Comparison of ENCODE assay signal across 8 cellular contexts in the genomic region with DNA sequence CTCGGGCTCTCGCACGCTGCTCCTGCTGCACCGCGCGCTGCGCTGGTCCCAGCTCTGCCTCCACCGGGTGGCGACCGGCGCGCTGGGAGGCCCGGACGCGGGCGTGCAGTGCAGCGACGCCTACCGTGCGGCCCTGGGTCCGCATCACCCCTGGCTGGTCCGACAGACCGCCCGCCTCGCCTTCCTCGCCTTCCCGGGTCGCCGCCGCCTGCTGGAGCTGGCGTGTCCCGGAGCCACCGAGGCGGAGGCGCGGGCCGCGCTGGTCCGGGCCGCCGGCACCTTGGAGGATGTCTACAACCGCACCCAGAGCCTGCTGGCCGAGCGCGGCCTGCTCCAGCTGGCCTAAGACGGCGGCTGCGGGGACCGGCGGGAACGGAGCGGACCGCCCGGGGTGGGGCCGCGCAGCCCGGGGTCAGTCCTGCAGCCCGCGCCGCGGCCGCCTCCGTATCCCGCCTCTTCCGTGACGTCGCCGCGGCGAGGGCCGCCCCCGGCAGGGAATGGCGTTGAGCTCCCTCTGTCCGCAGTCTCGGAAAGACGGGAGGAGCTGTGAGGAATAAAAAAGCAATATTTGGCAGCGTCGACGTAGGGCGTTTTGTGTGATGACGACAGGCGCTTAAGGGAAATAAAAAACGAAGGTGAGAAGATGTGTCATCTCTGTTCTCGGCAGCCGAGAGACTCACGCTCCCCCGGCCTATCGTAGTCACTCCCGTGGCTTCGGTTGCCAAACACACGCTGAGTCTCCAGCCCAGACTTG. TPM values are rescaled to one million over a fixed set of nuclear protein-coding genes. Genes with fewer than 3 reads are reported as not detected.
A peak's percentile ranks its signal among the peaks of the same experiment; 100 is the strongest.
DNase-seq lines count a peak whose midpoint lies in the region; ATAC-seq, FAIRE-seq and TF ChIP-seq lines count a peak whose summit lies in the region.

No MANE protein-coding gene starts in this region.

- ATAC-seq in HCT116: peak; percentile 90

- H3K4me3 ChIP-seq in HCT116 (replicated peaks in 1 of 2; ENCODE audit: low read depth in 1 of 2, low read length in 2 of 2) (peak overlapping the region; percentile 61 to 66), right atrium auricular region (peak overlapping the region; percentile 60 to 64)

- H3K9me2 ChIP-seq in HCT116 (ENCODE audit: insufficient read depth): no peaks in the 10 kb centered on the region

- POLR2A ChIA-PET in GM10248 (lab: Yijun Ruan, JAX) (interaction anchor here (1.3 to 1.5 kb wide), 2 partner anchors 17 to 233 kb away, joined by 3 to 4 read pairs; partner anchors contain the start of gene PLD2), HCT116 (lab: Charles Lee) (interaction anchor here (0.7 to 1.3 kb wide), 4 partner anchors 17 to 178 kb away, joined by 3 to 5 read pairs (median 3); partner anchors contain the start of genes PLD2 and SPAG7)

- H3K4me2 ChIP-seq in HCT116 (ENCODE audit: low read length): peak overlapping the region; percentile 92

- peaks cover 25 to 36% of the 10 kb centered on the region in 2 experiments for H3K4me1 ChIP-seq in HCT116 (ENCODE audit: control insufficient read depth in 1 of 2, insufficient read depth in 2 of 2, low read length in 2 of 2)
- peaks cover 0 to 42% of the 10 kb centered on the region in 2 donors for H3K4me1 ChIP-seq in right atrium auricular region

- TF ChIP-seq RAD21 in HCT116 (IDR thresholded peaks at IDR 0.05; ENCODE audit: low read depth): peak; percentile 51

- BruUV-seq in HCT116 (replicated peaks; lab: Mats Ljungman, UMichigan): no TSS peak

- no peak for FAIRE-seq in urothelium cell line (lab: Jason Lieb, UNC)

- DNase-seq in GM10248 (ENCODE audit: extremely low spot score) (peak; percentile 93), HCT116 (ENCODE audit: low read depth, low spot score) (peak; percentile 88), MV-4-11 (lab: John Stamatoyannopoulos, UW) (peak; percentile 66), T-helper 1 cell (peak; percentile 54 to 88 (median 68)), amniotic stem cell (lab: John Stamatoyannopoulos, UW) (peak; percentile 80), right atrium auricular region (ENCODE audit: low spot score) (peak; percentile 91), pulmonary artery endothelial cell (ENCODE audit: low read depth, low spot score) (peak; percentile 48), urothelium cell line (ENCODE audit: low spot score) (peak; percentile 88)

- RAD21 ChIA-PET in HCT116 (lab: Charles Lee; ENCODE audit: low non-redundant PET in 1 of 2, low total read pairs in 2 of 2, uncharacterized antibody in 2 of 2, unreplicated experiment in 2 of 2): interaction anchor here (0.6 to 1.5 kb wide), 3 partner anchors 59 to 80 kb away, joined by 3 to 6 read pairs (median 4); partner anchors contain the start of genes ARRB2 (in 1 of the 2) and MED11 (in 1 of the 2)

- H3K9me3 ChIP-seq in HCT116 (ENCODE audit: control insufficient read depth in 1 of 2, insufficient read depth in 1 of 2, low read depth in 1 of 2, low read length in 2 of 2): no peaks in the 10 kb centered on the region
- no peaks in the 10 kb centered on the region for H3K9me3 ChIP-seq in right atrium auricular region

- H4K20me1 ChIP-seq in HCT116 (ENCODE audit: insufficient read depth): no peaks in the 10 kb centered on the region

- peak; percentile 68 for TF ChIP-seq CTCF in GM10248 (IDR thresholded peaks at IDR 0.05; ENCODE audit: control extremely low read depth, extremely low read depth, low read depth, missing control alignments)
- peak; percentile 50 to 92 (median 74); a peak in 5 of 6 replicates for TF ChIP-seq CTCF in HCT116 (IDR thresholded peaks at IDR 0.05 in 2 of 3, conservative IDR thresholded peaks at IDR 0.05 in 1 of 3; ENCODE audit: borderline replicate concordance in 1 of 3, insufficient read depth in 1 of 3, low read depth in 2 of 3, low read length in 2 of 3)
- peak; percentile 43 to 90 for TF ChIP-seq CTCF in right atrium auricular region (IDR thresholded peaks at IDR 0.05)

- intact Hi-C loops in HCT116 (cut with micrococcal nuclease): loop anchor here (2.0 kb wide), 1 partner anchor 59 kb away; the partner anchor contains the start of gene MED11

- peak overlapping the region; percentile 81 for H2AFZ ChIP-seq in HCT116 (ENCODE audit: low read depth, low read length, poor library complexity, severe bottlenecking)

- no peaks in the 10 kb centered on the region for H3K27me3 ChIP-seq in HCT116 (ENCODE audit: insufficient read depth, low read length)
- H3K27me3 ChIP-seq in right atrium auricular region: no peaks in the 10 kb centered on the region

- H3K27ac ChIP-seq in HCT116 (ENCODE audit: low read depth, low read length): peak overlapping the region; percentile 98
- H3K27ac ChIP-seq in right atrium auricular region: peak overlapping the region; percentile 90 to 95

- H3K36me3 ChIP-seq in HCT116 (ENCODE audit: control insufficient read depth in 1 of 2, insufficient read depth in 2 of 2, low read length in 2 of 2) (no peaks in the 10 kb centered on the region), right atrium auricular region (no peaks in the 10 kb centered on the region)

- CTCF ChIA-PET in GM10248 (lab: Yijun Ruan, JAX): interaction anchor here (0.6 to 2.5 kb wide), 36 partner anchors 10 to 223 kb away, joined by 3 to 21 read pairs (median 6); partner anchors contain the start of genes ARRB2, C17orf107, C17orf114 and CHRNE
- CTCF ChIA-PET in HCT116 (lab: Charles Lee): interaction anchor here (0.7 to 3.6 kb wide), 17 partner anchors 11 to 223 kb away, joined by 3 to 19 read pairs (median 4); partner anchors contain the start of genes ARRB2, CHRNE, MED11 and PLD2

- H3K9ac ChIP-seq in HCT116 (ENCODE audit: low read length): peak overlapping the region; percentile 79

- peaks cover 8% of the 10 kb centered on the region; the same call in 1 of the 2 replicates for H3K79me2 ChIP-seq in HCT116 (ENCODE audit: insufficient read depth, low read length)

- peak; percentile 77 for TF ChIP-seq POLR2A in HCT116 (IDR thresholded peaks at IDR 0.05; ENCODE audit: borderline replicate concordance, extremely low read depth, insufficient read depth, insufficient read length)

TF ChIP-seq in HCT116, 20 proteins besides CTCF, POLR2A, EP300 and RAD21 (continues in another document):
- TF ChIP-seq POLR2AphosphoS5 (IDR thresholded peaks at IDR 0.05; ENCODE audit: low read depth, low read length) (peak; percentile 56), REST (IDR thresholded peaks at IDR 0.05; ENCODE audit: low read depth) (no peak), EZH2phosphoT487 (IDR thresholded peaks at IDR 0.05; ENCODE audit: borderline replicate concordance) (no peak), CBX3 (IDR thresholded peaks at IDR 0.05; ENCODE audit: low read depth) (peak; percentile 69), EZH2 (IDR thresholded peaks at IDR 0.05) (no peak), YY1 (IDR thresholded peaks at IDR 0.05; ENCODE audit: extremely low read depth, insufficient replicate concordance, low read depth, low read length) (peak; percentile 78), SP1 (IDR thresholded peaks at IDR 0.05; ENCODE audit: low read depth) (no peak; the same call in 1 of the 2 replicates), TCF7L2 (IDR thresholded peaks at IDR 0.05; ENCODE audit: borderline replicate concordance, extremely low read depth, insufficient read depth, insufficient read length) (peak; percentile 14), ELF1 (IDR thresholded peaks at IDR 0.05; ENCODE audit: borderline replicate concordance, low read depth) (no peak), FOSL1 (IDR thresholded peaks at IDR 0.05; ENCODE audit: low read depth) (no peak), ZNF274 (IDR thresholded peaks at IDR 0.05; ENCODE audit: low read depth, low read length) (no peak), ZFX (IDR thresholded peaks at IDR 0.05) (peak; percentile 97), EGR1 (IDR thresholded peaks at IDR 0.05; ENCODE audit: low read depth) (no peak)
- TF ChIP-seq, protein P1, sequence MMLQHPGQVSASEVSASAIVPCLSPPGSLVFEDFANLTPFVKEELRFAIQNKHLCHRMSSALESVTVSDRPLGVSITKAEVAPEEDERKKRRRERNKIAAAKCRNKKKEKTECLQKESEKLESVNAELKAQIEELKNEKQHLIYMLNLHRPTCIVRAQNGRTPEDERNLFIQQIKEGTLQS (IDR thresholded peaks at IDR 0.05): no peak

RNA-seq across cellular contexts. Expression of gene GLTPD2, which starts 1.4 kb away (rescaled TPM):
- total RNA-seq in HCT116 (2021; ENCODE audit: unreplicated experiment) (not detected), right atrium auricular region (not detected), pulmonary artery endothelial cell (not detected in 2 replicates)
- polyA plus RNA-seq in HCT116 (2012): 0.07 and 0.20 TPM in 2 replicates

RNA-seq across cellular contexts. Expression of gene VMO1, which starts 4.0 kb away (rescaled TPM):
- total RNA-seq in HCT116 (2021; ENCODE audit: unreplicated experiment) (0.76 TPM), right atrium auricular region (1 to 10 TPM in 1 of 2 donors, not detected in 1; 3.9 TPM), pulmonary artery endothelial cell (0.32 and 0.40 TPM in 2 replicates)
- 0.49 and 0.52 TPM in 2 replicates for polyA plus RNA-seq in HCT116 (2012)

RNA-seq across cellular contexts. Expression of gene PSMB6, which starts 5.8 kb away (rescaled TPM):
- total RNA-seq in HCT116 (2021; ENCODE audit: unreplicated experiment) (221 TPM), right atrium auricular region (100 to 1,000 TPM; 153 to 201 TPM), pulmonary artery endothelial cell (225 and 243 TPM in 2 replicates)
- polyA plus RNA-seq in HCT116 (2012): 308 and 342 TPM in 2 replicates

RNA-seq across cellular contexts. Expression of gene PLD2, which starts 16.8 kb away (rescaled TPM):
- total RNA-seq in HCT116 (2021; ENCODE audit: unreplicated experiment) (47.7 TPM), right atrium auricular region (1 to 10 TPM; 5.5 to 6.7 TPM), pulmonary artery endothelial cell (25.6 and 32.3 TPM in 2 replicates)
- polyA plus RNA-seq in HCT116 (2012): 39.8 and 42.3 TPM in 2 replicates

Comparison
In these comparisons a context has a peak if more than half of its experiments do, and no peak if none do; other contexts are left out.
1. Peak in every context shown above with its lines: DNase-seq, ATAC-seq, H3K4me3 ChIP-seq and H3K27ac ChIP-seq.